In the genomic region with DNA sequence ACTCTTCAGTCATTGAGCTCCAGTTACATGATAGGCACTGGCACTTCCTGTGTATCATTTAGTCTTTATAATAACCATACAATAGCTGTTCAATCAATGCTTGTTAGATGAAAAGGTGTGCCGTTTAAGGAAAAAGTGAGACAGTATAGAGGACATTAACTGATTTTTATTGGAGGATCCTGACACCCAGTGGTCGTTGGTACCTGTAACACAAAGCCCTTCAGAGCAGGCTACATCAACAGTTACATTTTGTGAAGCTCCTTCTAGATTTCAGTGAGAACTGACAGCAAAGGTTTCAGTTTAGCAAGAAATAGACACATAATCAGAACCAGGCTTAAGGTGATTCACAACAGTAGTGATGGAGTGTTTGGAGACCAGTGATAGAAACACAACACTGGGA, we compare ENCODE assay signal across 10 cellular contexts. TPM values are rescaled to one million over a fixed set of nuclear protein-coding genes. Genes with fewer than 3 reads are reported as not detected.
DNase-seq lines count a peak whose midpoint lies in the region; ATAC-seq, FAIRE-seq and TF ChIP-seq lines count a peak whose summit lies in the region.
"Had no signal": no experiment of that assay in that cellular context is flagged by ENCODE, and none has a peak within 500 bp of the region (broad histone marks: within the 10 kb centered on the region; RNA-seq: fewer than 3 reads in every experiment).

No MANE protein-coding gene starts in this region.

- H3K4me3 Mint-ChIP-seq in activated naive CD8-positive, alpha-beta T cell treated with anti-CD3 and anti-CD28 coated beads, Interleukin-2, amount 10 ng/mL, durations not matched to agents 7 days and 5 days, result no peak overlapping the region
- no peak overlapping the region for H3K4me3 Mint-ChIP-seq in activated naive CD8-positive, alpha-beta T cell treated with anti-CD3 and anti-CD28 coated beads for 36 hours

- TF ChIP-seq CTCF in LNCaP clone FGC (IDR thresholded peaks at IDR 0.05; ENCODE audit: control insufficient read depth, extremely low read depth, insufficient read depth), result peak; percentile 25
- peak; percentile 21 for TF ChIP-seq CTCF in bronchial epithelial cell (IDR thresholded peaks at IDR 0.05; ENCODE audit: insufficient read depth, low read length, severe bottlenecking)
- peak in 4 of 6 experiments; percentile 37 to 62 (median 54) for TF ChIP-seq CTCF in thyroid gland (IDR thresholded peaks at IDR 0.05)

- H3K4me3 ChIP-seq in LNCaP clone FGC (ENCODE audit: low read depth, low read length) (no peak overlapping the region), bronchial epithelial cell (ENCODE audit: low read depth, low read length) (no peak overlapping the region), thyroid gland (replicated peaks in 1 of 3) (no peak overlapping the region)

- H3K36me3 ChIP-seq in bronchial epithelial cell (ENCODE audit: control insufficient read depth, insufficient read depth, low read length), result no peaks in the 10 kb centered on the region
- H3K36me3 ChIP-seq in thyroid gland, result no peaks in the 10 kb centered on the region

- 21 to 27% methylated on average over 2 of the region's 2 CpGs for WGBS in thyroid gland, 2 donors

- TF ChIP-seq POLR2A in thyroid gland (IDR thresholded peaks at IDR 0.05), result no peak

- ATAC-seq in activated naive CD8-positive, alpha-beta T cell treated with anti-CD3 and anti-CD28 coated beads, Interleukin-2, amount 10 ng/mL, durations not matched to agents 7 days and 5 days (ENCODE audit: low read depth), result peak; percentile 56

- H3K27ac Mint-ChIP-seq in activated naive CD8-positive, alpha-beta T cell treated with anti-CD3 and anti-CD28 coated beads, Interleukin-2, amount 10 ng/mL, durations not matched to agents 7 days and 5 days, result no peak overlapping the region
- H3K27ac Mint-ChIP-seq in activated naive CD8-positive, alpha-beta T cell treated with anti-CD3 and anti-CD28 coated beads for 36 hours, result no peak overlapping the region

- no peaks in the 10 kb centered on the region for H3K27me3 Mint-ChIP-seq in activated naive CD8-positive, alpha-beta T cell treated with anti-CD3 and anti-CD28 coated beads, Interleukin-2, amount 10 ng/mL, durations not matched to agents 7 days and 5 days
- no peaks in the 10 kb centered on the region for H3K27me3 Mint-ChIP-seq in activated naive CD8-positive, alpha-beta T cell treated with anti-CD3 and anti-CD28 coated beads for 36 hours

- no peaks in the 10 kb centered on the region for H3K36me3 Mint-ChIP-seq in activated naive CD8-positive, alpha-beta T cell treated with anti-CD3 and anti-CD28 coated beads, Interleukin-2, amount 10 ng/mL, durations not matched to agents 7 days and 5 days
- H3K36me3 Mint-ChIP-seq in activated naive CD8-positive, alpha-beta T cell treated with anti-CD3 and anti-CD28 coated beads for 36 hours, result no peaks in the 10 kb centered on the region

- no peaks in the 10 kb centered on the region for H3K9me3 ChIP-seq in thyroid gland

- H3K4me1 Mint-ChIP-seq in activated naive CD8-positive, alpha-beta T cell treated with anti-CD3 and anti-CD28 coated beads, Interleukin-2, amount 10 ng/mL, durations not matched to agents 7 days and 5 days, result peaks cover 2% of the 10 kb centered on the region
- H3K4me1 Mint-ChIP-seq in activated naive CD8-positive, alpha-beta T cell treated with anti-CD3 and anti-CD28 coated beads for 36 hours, result peaks cover 8% of the 10 kb centered on the region

- no peaks in the 10 kb centered on the region for H3K4me1 ChIP-seq in thyroid gland

- DNase-seq in activated naive CD8-positive, alpha-beta T cell treated with anti-CD3 and anti-CD28 coated beads, Interleukin-2, amount 10 ng/mL, durations not matched to agents 7 days and 5 days, result no peak
- DNase-seq in activated naive CD8-positive, alpha-beta T cell treated with anti-CD3 and anti-CD28 coated beads for 36 hours, result no peak
- DNase-seq in LNCaP clone FGC (ENCODE audit: low read depth), result no peak
- peak; percentile 39 for DNase-seq in bronchial epithelial cell (ENCODE audit: low read depth)
- DNase-seq in thyroid gland, result no peak
- DNase-seq in KG1 (lab: John Stamatoyannopoulos, UW), result no peak
- no peak for DNase-seq in NCI-H128 (lab: John Stamatoyannopoulos, UW; ENCODE audit: unreplicated experiment)
- DNase-seq in DMS114 treated with DMSO at 0.1 percent for 48 hours (lab: John Stamatoyannopoulos, UW; ENCODE audit: unreplicated experiment), result no peak
- DNase-seq: activated gamma-delta T cell treated with Interleukin-2 at 50 U/mL for 16 hours, DMS79 had no signal

- POLR2A ChIA-PET in activated naive CD8-positive, alpha-beta T cell treated with anti-CD3 and anti-CD28 coated beads, Interleukin-2, amount 10 ng/mL, durations not matched to agents 7 days and 5 days (lab: Charles Lee), result interaction anchor here (1.2 kb wide), 1 partner anchor 28 kb away, joined by 3 read pairs; no protein-coding TSS in a partner anchor

- H3K9me3 Mint-ChIP-seq in activated naive CD8-positive, alpha-beta T cell treated with anti-CD3 and anti-CD28 coated beads, Interleukin-2, amount 10 ng/mL, durations not matched to agents 7 days and 5 days, result no peaks in the 10 kb centered on the region
- H3K9me3 Mint-ChIP-seq in activated naive CD8-positive, alpha-beta T cell treated with anti-CD3 and anti-CD28 coated beads for 36 hours, result no peaks in the 10 kb centered on the region

- H3K27ac ChIP-seq in thyroid gland, result no peak overlapping the region

- intact Hi-C loops in thyroid gland (cut with DNase I), result no loop called here

- no peak for FAIRE-seq in bronchial epithelial cell (lab: Jason Lieb, UNC)

- H3K27me3 ChIP-seq in bronchial epithelial cell (ENCODE audit: control insufficient read depth, insufficient read depth, low read length), result no peaks in the 10 kb centered on the region
- H3K27me3 ChIP-seq in thyroid gland, result no peaks in the 10 kb centered on the region

RNA-seq across cellular contexts. Expression of a gene that starts 44.2 kb away (rescaled TPM):
- under 1 TPM; 0.39 to 0.43 TPM for total RNA-seq in activated naive CD8-positive, alpha-beta T cell treated with anti-CD3 and anti-CD28 coated beads, Interleukin-2, amount 10 ng/mL, durations not matched to agents 7 days and 5 days
- under 1 TPM; 0.16 to 0.42 TPM for total RNA-seq in activated naive CD8-positive, alpha-beta T cell treated with anti-CD3 and anti-CD28 coated beads for 36 hours
- 0.53 and 0.64 TPM in 2 replicates for total RNA-seq in bronchial epithelial cell
- total RNA-seq in thyroid gland, result 1 to 10 TPM in 3 of 4 donors, under 1 TPM in 1; 0.34 to 5.0 (median 2.8) TPM
